In the genomic region with DNA sequence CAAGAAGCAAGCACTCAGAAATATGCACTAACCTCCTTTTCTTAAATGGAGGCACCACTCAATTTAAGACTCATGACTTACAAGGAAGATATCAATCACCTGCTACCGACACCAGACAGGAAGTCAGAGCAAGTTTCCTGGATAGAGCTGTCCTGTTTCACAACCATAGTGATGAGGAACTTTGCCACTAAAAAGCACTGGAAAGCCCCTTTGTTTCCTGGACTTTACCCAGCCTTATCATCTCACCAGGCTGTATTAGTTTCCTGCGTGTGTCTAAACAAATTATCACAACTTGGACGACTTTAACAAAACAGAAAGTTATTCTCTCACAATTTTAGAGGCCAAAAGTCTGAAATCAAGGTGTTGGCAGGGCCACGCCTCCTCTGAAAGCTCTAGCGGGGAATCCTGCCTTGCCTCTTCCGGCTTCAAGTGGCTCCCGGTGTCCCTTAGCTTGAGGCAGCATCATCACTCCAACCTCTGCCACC, we compare ENCODE assay signal across 10 cellular contexts.
DNase-seq lines count a peak whose midpoint lies in the region; ATAC-seq and TF ChIP-seq lines count a peak whose summit lies in the region.
"Had no signal": no experiment of that assay in that cellular context is flagged by ENCODE, and none has a peak within 500 bp of the region (broad histone marks: within the 10 kb centered on the region; RNA-seq: fewer than 3 reads in every experiment).

No MANE protein-coding gene starts in this region.

- H3K4me1 ChIP-seq in mucosa of descending colon (ENCODE audit: low read depth): no peaks in the 10 kb centered on the region
- H3K4me1 ChIP-seq: SJSA1, vagina had no signal

- intact Hi-C loops in activated T-helper 1 cell treated with anti-CD3 and anti-CD28 coated beads, Interleukin-12 subunit alpha, Interleukin-12 subunit beta, Interleukin-2, Interleukin-4 antibody, amounts not matched to agents 30 ng/mL and 10 ng/mL and 1 ng/mL, durations not matched to agents 14 hours and 24 hours and 36 hours (cut with micrococcal nuclease): loop anchor here (5.0 kb wide), 2 partner anchors 93 to 332 kb away; no protein-coding TSS in a partner anchor
- intact Hi-C loops in mucosa of descending colon (cut with DNase I, micrococcal nuclease): no loop called here

- H3K36me3 ChIP-seq in mucosa of descending colon (ENCODE audit: low read depth): no peaks in the 10 kb centered on the region
- H3K36me3 ChIP-seq: SJSA1, vagina had no signal

- ATAC-seq in GM18867 (IDR thresholded peaks at IDR 0.05; ENCODE audit: unreplicated experiment) (peak; percentile 60), HG03342 (IDR thresholded peaks at IDR 0.05; ENCODE audit: unreplicated experiment) (peak; percentile 49), mucosa of descending colon (peak; percentile 93), HG02588 (IDR thresholded peaks at IDR 0.05; ENCODE audit: unreplicated experiment) (no peak)

- no peaks in the 10 kb centered on the region for H3K36me3 Mint-ChIP-seq in activated T-helper 1 cell treated with anti-CD3 and anti-CD28 coated beads, Interleukin-12 subunit alpha, Interleukin-12 subunit beta, Interleukin-2, Interleukin-4 antibody, amounts not matched to agents 30 ng/mL and 10 ng/mL and 1 ng/mL, durations not matched to agents 14 hours and 24 hours and 36 hours (ENCODE audit: low read depth)

- H3K4me3 Mint-ChIP-seq in activated T-helper 1 cell treated with anti-CD3 and anti-CD28 coated beads, Interleukin-12 subunit alpha, Interleukin-12 subunit beta, Interleukin-2, Interleukin-4 antibody, amounts not matched to agents 30 ng/mL and 10 ng/mL and 1 ng/mL, durations not matched to agents 14 hours and 24 hours and 36 hours: no peak overlapping the region

- H3K27ac Mint-ChIP-seq in activated T-helper 1 cell treated with anti-CD3 and anti-CD28 coated beads, Interleukin-12 subunit alpha, Interleukin-12 subunit beta, Interleukin-2, Interleukin-4 antibody, amounts not matched to agents 30 ng/mL and 10 ng/mL and 1 ng/mL, durations not matched to agents 14 hours and 24 hours and 36 hours: peak overlapping the region; percentile 44

- peaks cover 20% of the 10 kb centered on the region for H3K4me1 Mint-ChIP-seq in activated T-helper 1 cell treated with anti-CD3 and anti-CD28 coated beads, Interleukin-12 subunit alpha, Interleukin-12 subunit beta, Interleukin-2, Interleukin-4 antibody, amounts not matched to agents 30 ng/mL and 10 ng/mL and 1 ng/mL, durations not matched to agents 14 hours and 24 hours and 36 hours (ENCODE audit: low read depth)

- peak; percentile 6 for DNase-seq in activated T-helper 1 cell treated with anti-CD3 and anti-CD28 coated beads, Interleukin-12 subunit alpha, Interleukin-12 subunit beta, Interleukin-2, Interleukin-4 antibody, amounts not matched to agents 30 ng/mL and 10 ng/mL and 1 ng/mL, durations not matched to agents 14 hours and 24 hours and 36 hours (ENCODE audit: low spot score)
- DNase-seq in mucosa of descending colon (peak in 2 of 3 donors; percentile 25 to 28), NAMALWA (ENCODE audit: low spot score) (no peak), GM13976 (ENCODE audit: low spot score) (no peak), ecto neural progenitor cell (ENCODE audit: low spot score) (no peak)

- H3K27me3 Mint-ChIP-seq in activated T-helper 1 cell treated with anti-CD3 and anti-CD28 coated beads, Interleukin-12 subunit alpha, Interleukin-12 subunit beta, Interleukin-2, Interleukin-4 antibody, amounts not matched to agents 30 ng/mL and 10 ng/mL and 1 ng/mL, durations not matched to agents 14 hours and 24 hours and 36 hours (ENCODE audit: insufficient read depth): no peaks in the 10 kb centered on the region

- TF ChIP-seq CTCF in mucosa of descending colon (IDR thresholded peaks at IDR 0.05) (no peak), GM13976 (IDR thresholded peaks at IDR 0.05; ENCODE audit: borderline replicate concordance, control extremely low read depth, extremely low read depth, insufficient read depth, missing control alignments) (no peak)

- peaks cover 12% of the 10 kb centered on the region for H3K9me3 Mint-ChIP-seq in activated T-helper 1 cell treated with anti-CD3 and anti-CD28 coated beads, Interleukin-12 subunit alpha, Interleukin-12 subunit beta, Interleukin-2, Interleukin-4 antibody, amounts not matched to agents 30 ng/mL and 10 ng/mL and 1 ng/mL, durations not matched to agents 14 hours and 24 hours and 36 hours

- H3K4me3 ChIP-seq in mucosa of descending colon: no peak overlapping the region
- H3K4me3 ChIP-seq: SJSA1, vagina had no signal

- in situ Hi-C loops in GM13976 (cut with MboI; ENCODE audit: low sequenced_read_pairs, unreplicated experiment): no loop called here

- no peaks in the 10 kb centered on the region for H3K9me3 ChIP-seq in mucosa of descending colon
- H3K9me3 ChIP-seq: SJSA1, vagina had no signal

Comparison
In these comparisons a context has a peak if more than half of its experiments do, and no peak if none do; other contexts are left out.
1. DNase-seq: peak in activated T-helper 1 cell treated with anti-CD3 and anti-CD28 coated beads, Interleukin-12 subunit alpha, Interleukin-12 subunit beta, Interleukin-2, Interleukin-4 antibody, amounts not matched to agents 30 ng/mL and 10 ng/mL and 1 ng/mL, durations not matched to agents 14 hours and 24 hours and 36 hours (single experiment) and mucosa of descending colon (2 of 3); none in NAMALWA (single experiment), GM13976 (single experiment) and ecto neural progenitor cell (single experiment).